Comparison of ENCODE assay signal across 8 cellular contexts in the genomic region with DNA sequence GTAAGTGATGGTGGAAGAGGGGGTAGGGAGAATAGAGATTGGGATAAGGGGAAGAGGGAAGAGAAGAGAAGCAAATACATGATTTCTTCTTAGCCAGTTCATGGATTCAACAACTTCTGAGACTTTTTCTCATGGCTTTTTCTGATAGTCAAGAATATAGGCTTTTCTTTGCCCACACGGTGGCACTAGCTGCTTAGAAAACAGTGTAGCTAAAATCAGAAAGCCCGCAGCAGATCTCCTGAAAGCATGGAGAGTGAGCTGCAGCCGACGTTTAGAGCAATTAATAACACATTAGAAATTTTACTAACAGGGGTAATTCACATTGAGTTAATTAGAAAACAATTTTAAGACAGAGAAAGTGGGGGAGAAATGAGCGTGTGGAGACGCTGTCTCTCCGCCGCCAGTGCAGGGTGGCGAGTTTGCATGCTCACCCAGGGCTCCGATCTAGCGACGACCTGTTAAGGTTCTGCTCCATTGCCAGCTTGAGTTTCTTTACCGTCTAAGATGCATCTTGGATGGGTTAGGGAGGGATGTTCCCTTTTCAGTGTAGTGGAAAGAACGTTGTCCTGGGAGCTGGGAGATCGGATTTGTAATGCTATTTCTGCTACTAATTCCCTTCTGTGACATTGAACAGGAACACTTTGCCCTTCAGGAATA. TPM values are rescaled to one million over a fixed set of nuclear protein-coding genes. Genes with fewer than 3 reads are reported as not detected.
DNase-seq lines count a peak whose midpoint lies in the region; ATAC-seq and TF ChIP-seq lines count a peak whose summit lies in the region.

No MANE protein-coding gene starts in this region.

- WGBS in stomach, 5 donors: 2 to 4% (median 3%) methylated on average over 15 of the region's 15 CpGs

- H3K27me3 Mint-ChIP-seq in activated B cell treated with CpG ODN at 0.5 μM for 24 hours (peaks cover 41% of the 10 kb centered on the region), endothelial cell (ENCODE audit: unreplicated experiment) (no peaks in the 10 kb centered on the region)

- no peak for TF ChIP-seq CTCF in activated B cell treated with CpG ODN at 0.5 μM for 24 hours (IDR thresholded peaks at IDR 0.05)
- TF ChIP-seq CTCF in endothelial cell (IDR thresholded peaks at IDR 0.05; ENCODE audit: unreplicated experiment): peak; percentile 54
- TF ChIP-seq CTCF in stomach (IDR thresholded peaks at IDR 0.05): peak in 5 of 7 experiments; percentile 37 to 61 (median 53)

- H3K4me1 Mint-ChIP-seq in activated B cell treated with CpG ODN at 0.5 μM for 24 hours (peaks cover 6% of the 10 kb centered on the region), endothelial cell (ENCODE audit: unreplicated experiment) (no peaks in the 10 kb centered on the region)

- H3K27ac ChIP-seq in stomach: no peak overlapping the region

- H3K4me3 ChIP-seq in stomach: peak overlapping the region; percentile 32 to 44 (median 40)

- H3K27me3 ChIP-seq in stomach: no peaks in the 10 kb centered on the region

- no peaks in the 10 kb centered on the region for H3K9me3 ChIP-seq in stomach

- intact Hi-C loops in activated B cell treated with CpG ODN at 0.5 μM for 24 hours (cut with micrococcal nuclease) (loop anchor here (1.0 kb wide), 2 partner anchors 109 to 183 kb away; no protein-coding TSS in a partner anchor), stomach (cut with DNase I; ENCODE audit: low total_unique reads) (loop anchor here (5.0 to 10.0 kb wide), 2 partner anchors 60 to 108 kb away; no protein-coding TSS in a partner anchor)

- H3K9me3 Mint-ChIP-seq in activated B cell treated with CpG ODN at 0.5 μM for 24 hours: peaks cover 4% of the 10 kb centered on the region
- no peaks in the 10 kb centered on the region for H3K9me3 Mint-ChIP-seq in endothelial cell (ENCODE audit: unreplicated experiment)

- CTCF ChIA-PET in activated B cell treated with CpG ODN at 0.5 μM for 24 hours (lab: Charles Lee): interaction anchor here (0.6 to 4.3 kb wide), 11 partner anchors 9 to 272 kb away, joined by 3 to 27 read pairs (median 3); a partner anchor contains a TSS

- H3K4me1 ChIP-seq in stomach: peaks cover 0 to 9% (median 3%) of the 10 kb centered on the region in 4 donors

- no peak overlapping the region for H3K27ac Mint-ChIP-seq in activated B cell treated with CpG ODN at 0.5 μM for 24 hours
- no peak overlapping the region for H3K27ac Mint-ChIP-seq in endothelial cell (ENCODE audit: unreplicated experiment)

- POLR2A ChIA-PET in activated B cell treated with CpG ODN at 0.5 μM for 24 hours (lab: Charles Lee): no interaction called here

- no peak for TF ChIP-seq POLR2A in stomach (IDR thresholded peaks at IDR 0.05)

- H3K4me3 Mint-ChIP-seq in activated B cell treated with CpG ODN at 0.5 μM for 24 hours (peak overlapping the region; percentile 57), endothelial cell (ENCODE audit: unreplicated experiment) (no peak overlapping the region)

- no peaks in the 10 kb centered on the region for H3K36me3 ChIP-seq in stomach

- ATAC-seq in HG02678 (IDR thresholded peaks at IDR 0.05; ENCODE audit: unreplicated experiment) (peak; percentile 70), activated B cell treated with CpG ODN at 0.5 μM for 24 hours (ENCODE audit: low read depth) (no peak)

- DNase-seq in NCI-H1417 (lab: John Stamatoyannopoulos, UW) (peak; percentile 27 to 83 (median 78)), NCI-H1417 treated with DMSO at 0.1 percent for 48 hours (lab: John Stamatoyannopoulos, UW) (no peak), NCI-H2171 (lab: John Stamatoyannopoulos, UW) (peak; percentile 80), activated B cell treated with CpG ODN at 0.5 μM for 24 hours (no peak), endothelial cell (ENCODE audit: low spot score) (peak; percentile 44), midbrain (lab: John Stamatoyannopoulos, UW) (peak; percentile 82), stomach (peak; percentile 58)

- H3K36me3 Mint-ChIP-seq in activated B cell treated with CpG ODN at 0.5 μM for 24 hours (ENCODE audit: low read depth): no peaks in the 10 kb centered on the region
- no peaks in the 10 kb centered on the region for H3K36me3 Mint-ChIP-seq in endothelial cell (ENCODE audit: low read depth, unreplicated experiment)

- no peak for TF ChIP-seq EP300 in stomach (IDR thresholded peaks at IDR 0.05)

RNA-seq across cellular contexts. Expression of a gene that starts 3.3 kb away (rescaled TPM):
- total RNA-seq in activated B cell treated with CpG ODN at 0.5 μM for 24 hours (0.10 and 0.24 TPM in 2 replicates), endothelial cell (ENCODE audit: unreplicated experiment) (3.9 TPM), stomach (1 to 10 TPM in 1 of 5 donors, under 1 TPM in 2, not detected in 2; 0.29 to 5.0 (median 0.89) TPM)
- under 1 TPM; 0.23 to 0.56 (median 0.31) TPM for polyA plus RNA-seq in stomach

RNA-seq across cellular contexts. Expression of a gene that starts 29.8 kb away (rescaled TPM):
- total RNA-seq in activated B cell treated with CpG ODN at 0.5 μM for 24 hours (0.47 TPM in 1 of 2 replicates, not detected in the other), endothelial cell (ENCODE audit: unreplicated experiment) (21.0 TPM), stomach (10 to 100 TPM; 14.9 to 95.0 (median 28.6) TPM)
- 10 to 100 TPM; 23.5 to 33.5 (median 31.3) TPM for polyA plus RNA-seq in stomach

RNA-seq across cellular contexts. Expression of a gene that starts 33.5 kb away (rescaled TPM):
- total RNA-seq in activated B cell treated with CpG ODN at 0.5 μM for 24 hours (not detected in 2 replicates), endothelial cell (ENCODE audit: unreplicated experiment) (not detected), stomach (10 to 100 TPM in 1 of 5 donors, under 1 TPM in 1, not detected in 3; 0.37 to 17.9 TPM)
- not detected for polyA plus RNA-seq in stomach

RNA-seq across cellular contexts. Expression of a gene that starts 54.4 kb away (rescaled TPM):
- 16.9 and 19.3 TPM in 2 replicates for total RNA-seq in activated B cell treated with CpG ODN at 0.5 μM for 24 hours
- 20.4 TPM for total RNA-seq in endothelial cell (ENCODE audit: unreplicated experiment)
- 10 to 100 TPM in 3 of 5 donors, 1 to 10 TPM in 2; 1.2 to 19.2 (median 11.4) TPM for total RNA-seq in stomach
- 1 to 10 TPM; 2.2 to 3.8 (median 2.3) TPM for polyA plus RNA-seq in stomach

Comparison
In these comparisons a context has a peak if more than half of its experiments do, and no peak if none do; other contexts are left out.
1. DNase-seq: peak in NCI-H1417 (3 of 3), NCI-H2171 (single experiment), endothelial cell (single experiment), midbrain (single experiment) and stomach (single experiment); none in NCI-H1417 treated with DMSO at 0.1 percent for 48 hours (single experiment) and activated B cell treated with CpG ODN at 0.5 μM for 24 hours (single experiment).
2. RNA of a gene that starts 29.8 kb away (total RNA-seq): 14.9 to 95.0 TPM in stomach and 21.0 TPM in endothelial cell (single experiment); 0.47 TPM in activated B cell treated with CpG ODN at 0.5 μM for 24 hours; every median in the first group is over 10 times any median in the second.